In genomic region chr4:158121203-158121586, GRCh38 we compare ENCODE assay signal across 11 cellular contexts. TPM values are rescaled to one million over a fixed set of nuclear protein-coding genes. Genes with fewer than 3 reads are reported as not detected.
DNase-seq lines count a peak whose midpoint lies in the region; ATAC-seq, FAIRE-seq and TF ChIP-seq lines count a peak whose summit lies in the region.
"Had no signal": no experiment of that assay in that cellular context is flagged by ENCODE, and none has a peak within 500 bp of the region (broad histone marks: within the 10 kb centered on the region; RNA-seq: fewer than 3 reads in every experiment).

No MANE protein-coding gene starts in this region.

- no peaks in the 10 kb centered on the region for H3K36me3 ChIP-seq in ascending aorta
- no peaks in the 10 kb centered on the region for H3K36me3 ChIP-seq in skeletal muscle satellite cell (ENCODE audit: insufficient read depth, low read length)

- H3K4me2 ChIP-seq in skeletal muscle satellite cell (ENCODE audit: low read length): peak overlapping the region; percentile 71

- peak overlapping the region in 1 of 2 donors; percentile 50 for H3K4me3 ChIP-seq in ascending aorta
- peak overlapping the region; percentile 50 for H3K4me3 ChIP-seq in skeletal muscle satellite cell (ENCODE audit: low read length)

- peaks cover 0 to 21% of the 10 kb centered on the region in 2 donors for H3K4me1 ChIP-seq in ascending aorta
- peaks cover 21% of the 10 kb centered on the region for H3K4me1 ChIP-seq in skeletal muscle satellite cell (ENCODE audit: control insufficient read depth, insufficient read depth, low read length)

- intact Hi-C loops in ascending aorta (cut with DNase I) (loop anchor here (5.0 kb wide), 1 partner anchor 129 kb away; no protein-coding TSS in a partner anchor), left ventricle myocardium superior (cut with micrococcal nuclease) (no loop called here)

- no peak for TF ChIP-seq POLR2A in erythroblast (IDR thresholded peaks at IDR 0.05; ENCODE audit: low read length)
- TF ChIP-seq POLR2A in GM12892 (IDR thresholded peaks at IDR 0.05; ENCODE audit: low read depth, low read length): no peak

- peak overlapping the region; percentile 69 to 78 for H3K27ac ChIP-seq in ascending aorta

- H3K9ac ChIP-seq in skeletal muscle satellite cell (ENCODE audit: low read depth, low read length): peak overlapping the region; percentile 61

- TF ChIP-seq CTCF in ascending aorta (IDR thresholded peaks at IDR 0.05): no peak

- H3K27me3 ChIP-seq in ascending aorta (no peaks in the 10 kb centered on the region), skeletal muscle satellite cell (ENCODE audit: control insufficient read depth, insufficient read depth, low read length) (no peaks in the 10 kb centered on the region)

- DNase-seq in ELR (ENCODE audit: low read depth) (peak; percentile 58), ascending aorta (ENCODE audit: low spot score in 2 of 2) (peak in 1 of 2 donors; percentile 80), left ventricle myocardium superior (no peak), erythroblast (lab: John Stamatoyannopoulos, UW) (no peak), GM12892 (ENCODE audit: insufficient read length) (no peak), NCI-H526 treated with DMSO at 0.1 percent for 48 hours (lab: John Stamatoyannopoulos, UW) (no peak)
- DNase-seq: activated naive CD8-positive, alpha-beta T cell treated with anti-CD3 and anti-CD28 coated beads, Interleukin-2, amount 10 ng/mL, durations not matched to agents 7 days and 5 days; GDM1 had no signal

- peak; percentile 88 for ATAC-seq in left ventricle myocardium superior
- no peak for ATAC-seq in GM21390 (IDR thresholded peaks at IDR 0.05; ENCODE audit: unreplicated experiment)

- no peak for FAIRE-seq in GM12892 (lab: Jason Lieb, UNC)
- FAIRE-seq: keratinocyte had no signal

- H3K9me3 ChIP-seq in ascending aorta (no peaks in the 10 kb centered on the region), skeletal muscle satellite cell (replicated peaks; ENCODE audit: low read length) (no peaks in the 10 kb centered on the region)

RNA-seq across cellular contexts. Expression of gene GASK1B, which starts 51.6 kb away (rescaled TPM):
- total RNA-seq in ascending aorta (69.7 TPM), left ventricle myocardium superior (63.4 TPM)
- total RNA-seq in skeletal muscle satellite cell (2012; rRNA removed): 27.4 and 50.5 TPM in 2 replicates
- not detected for polyA plus RNA-seq in GM12892 (2012; ENCODE audit: missing spikeins)
